Comparison of ENCODE assay signal across 1 cellular context in the genomic region with DNA sequence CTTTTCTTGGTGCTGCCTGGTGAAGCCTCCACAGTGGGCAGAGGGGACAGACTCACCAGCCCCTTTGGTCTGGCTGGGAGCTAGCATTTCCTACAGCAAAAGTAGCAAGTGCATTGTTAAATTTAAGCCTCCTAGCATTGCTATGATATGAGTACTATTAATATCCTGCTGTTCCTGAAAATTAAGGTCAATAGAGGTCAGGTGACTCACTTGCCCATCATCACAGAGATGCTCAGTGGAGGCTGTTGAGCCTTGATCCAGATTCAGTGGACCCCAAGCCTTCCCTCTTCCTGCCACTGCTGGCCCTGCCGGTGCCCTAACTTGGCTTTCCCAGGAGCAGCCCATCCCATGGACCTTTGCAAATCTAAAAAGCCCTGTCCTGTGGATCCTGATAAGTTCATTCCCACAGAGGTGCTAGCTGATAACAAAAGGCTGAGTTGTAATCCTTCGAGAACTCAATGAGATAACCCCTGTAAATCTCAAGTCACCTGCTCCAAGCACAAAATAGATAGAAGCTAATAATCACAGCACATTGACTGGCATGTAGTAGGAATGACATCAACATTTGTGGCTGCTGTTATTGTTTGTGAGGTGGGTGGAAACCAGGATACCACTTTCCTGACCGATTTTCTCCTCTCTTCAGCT.
TF ChIP-seq lines count a peak whose summit lies in the region.

No MANE protein-coding gene starts in this region.

TF ChIP-seq in K562, 482 proteins besides CTCF, POLR2A, EP300 and RAD21 (continued from another document):
- TF ChIP-seq ZNF407 (IDR thresholded peaks at IDR 0.05; ENCODE audit: low read depth), result no peak
- TF ChIP-seq ARID1B (IDR thresholded peaks at IDR 0.05), result peak; percentile 69
- TF ChIP-seq HDAC2 (IDR thresholded peaks at IDR 0.05), result peak; percentile 67; the same call in 1 of the 2 replicates
- TF ChIP-seq TSHZ1 (CRISPR knock-in tag; IDR thresholded peaks at IDR 0.05), result no peak
- peak; percentile 29; the same call in 1 of the 2 replicates for TF ChIP-seq HMG20A (CRISPR knock-in tag; conservative IDR thresholded peaks at IDR 0.05)
- peak; percentile 38; the same call in 1 of the 2 replicates for TF ChIP-seq NCOR1 (IDR thresholded peaks at IDR 0.05)
- TF ChIP-seq TEAD1 (CRISPR knock-in tag; IDR thresholded peaks at IDR 0.05), result peak in 1 of 2 experiments; percentile 57; a peak in 1 of 4 replicates
- TF ChIP-seq ZNF175 (CRISPR knock-in tag; IDR thresholded peaks at IDR 0.05; ENCODE audit: low read depth), result no peak
- TF ChIP-seq SPI1 (IDR thresholded peaks at IDR 0.05; ENCODE audit: borderline replicate concordance, low read depth, low read length), result no peak
- peak; percentile 35; the same call in 1 of the 2 replicates for TF ChIP-seq NFE2 (IDR thresholded peaks at IDR 0.05; ENCODE audit: low read depth)
- TF ChIP-seq ZNF121 (CRISPR knock-in tag; conservative IDR thresholded peaks at IDR 0.05), result no peak
- TF ChIP-seq ZNF586 (CRISPR knock-in tag; conservative IDR thresholded peaks at IDR 0.05), result no peak
- peak; percentile 14; the same call in 1 of the 2 replicates for TF ChIP-seq KLF16 (IDR thresholded peaks at IDR 0.05)
- peak; percentile 68 for TF ChIP-seq CBFA2T3 (IDR thresholded peaks at IDR 0.05)
- no peak for TF ChIP-seq ADNP (tag; IDR thresholded peaks at IDR 0.05)
- TF ChIP-seq EP400 (IDR thresholded peaks at IDR 0.05), result no peak
- peak; percentile 49; the same call in 1 of the 2 replicates for TF ChIP-seq ZNF766 (CRISPR knock-in tag; conservative IDR thresholded peaks at IDR 0.05)
- TF ChIP-seq FOSL1 (tag; conservative IDR thresholded peaks at IDR 0.05), result peak; percentile 68
- no peak for TF ChIP-seq FOXJ3 (CRISPR knock-in tag; IDR thresholded peaks at IDR 0.05)
- TF ChIP-seq, protein P1, sequence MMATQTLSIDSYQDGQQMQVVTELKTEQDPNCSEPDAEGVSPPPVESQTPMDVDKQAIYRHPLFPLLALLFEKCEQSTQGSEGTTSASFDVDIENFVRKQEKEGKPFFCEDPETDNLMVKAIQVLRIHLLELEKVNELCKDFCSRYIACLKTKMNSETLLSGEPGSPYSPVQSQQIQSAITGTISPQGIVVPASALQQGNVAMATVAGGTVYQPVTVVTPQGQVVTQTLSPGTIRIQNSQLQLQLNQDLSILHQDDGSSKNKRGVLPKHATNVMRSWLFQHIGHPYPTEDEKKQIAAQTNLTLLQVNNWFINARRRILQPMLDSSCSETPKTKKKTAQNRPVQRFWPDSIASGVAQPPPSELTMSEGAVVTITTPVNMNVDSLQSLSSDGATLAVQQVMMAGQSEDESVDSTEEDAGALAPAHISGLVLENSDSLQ (IDR thresholded peaks at IDR 0.05), result 0 out of 2 replicates have a peak, but pooled peaks have one; percentile 21
- TF ChIP-seq RCOR1 (IDR thresholded peaks at IDR 0.05; ENCODE audit: borderline replicate concordance in 1 of 2, low read depth in 2 of 2, low read length in 2 of 2), result peak in 1 of 2 experiments; percentile 93; a peak in 2 of 4 replicates
- TF ChIP-seq TAL1 (IDR thresholded peaks at IDR 0.05), result peak; percentile 75
- peak; percentile 72 to 83 for TF ChIP-seq KDM1A (IDR thresholded peaks at IDR 0.05)
TF ChIP-seq in K562: peak in this region for 24.
